In genomic region chr5:158478139-158478538, GRCh38 we compare ENCODE assay signal across 22 cellular contexts.
A peak's percentile ranks its signal among the peaks of the same experiment; 100 is the strongest.
DNase-seq lines count a peak whose midpoint lies in the region; ATAC-seq, FAIRE-seq and TF ChIP-seq lines count a peak whose summit lies in the region.
"Had no signal": no experiment of that assay in that cellular context is flagged by ENCODE, and none has a peak within 500 bp of the region (broad histone marks: within the 10 kb centered on the region; RNA-seq: fewer than 3 reads in every experiment).

No MANE protein-coding gene starts in this region.

- H3K79me2 ChIP-seq in DOHH2 (ENCODE audit: control insufficient read depth, low read length) (no peaks in the 10 kb centered on the region), Loucy (ENCODE audit: insufficient read depth, low read length) (no peaks in the 10 kb centered on the region), endothelial cell of umbilical vein (ENCODE audit: control insufficient read depth, insufficient read depth, low read length) (no peaks in the 10 kb centered on the region)

- no TSS peak for BruUV-seq in endothelial cell of umbilical vein (replicated peaks; lab: Mats Ljungman, UMichigan)

- peaks cover 73% of the 10 kb centered on the region for H3K9me3 ChIP-seq in BLaER1
- peaks cover 4% of the 10 kb centered on the region for H3K9me3 ChIP-seq in DOHH2 (ENCODE audit: control insufficient read depth, insufficient read depth, low read length)
- no peaks in the 10 kb centered on the region for H3K9me3 ChIP-seq in Loucy (ENCODE audit: insufficient read depth, low read depth, low read length)
- H3K9me3 ChIP-seq in endothelial cell of umbilical vein (replicated peaks; ENCODE audit: control insufficient read depth, insufficient read depth, low read length), result no peaks in the 10 kb centered on the region

- H3K4me2 ChIP-seq in BLaER1, result peak overlapping the region; percentile 39
- peak overlapping the region; percentile 28 for H3K4me2 ChIP-seq in DOHH2 (ENCODE audit: low read length)
- no peak overlapping the region for H3K4me2 ChIP-seq in Loucy (ENCODE audit: low read depth, low read length, poor library complexity, severe bottlenecking)
- H3K4me2 ChIP-seq in endothelial cell of umbilical vein (ENCODE audit: insufficient read depth, low read length), result no peak overlapping the region
- H3K4me2 ChIP-seq: GM23338 had no signal

- H3K36me3 ChIP-seq in BLaER1, result peaks cover 15% of the 10 kb centered on the region; the same call in 1 of the 2 replicates
- no peaks in the 10 kb centered on the region for H3K36me3 ChIP-seq in DOHH2 (ENCODE audit: control insufficient read depth, low read length)
- no peaks in the 10 kb centered on the region for H3K36me3 ChIP-seq in Loucy (ENCODE audit: insufficient read depth, low read length)
- H3K36me3 ChIP-seq in endothelial cell of umbilical vein (ENCODE audit: control insufficient read depth in 2 of 2, extremely low read depth in 1 of 2, insufficient read depth in 2 of 2, low read length in 2 of 2), result no peaks in the 10 kb centered on the region

- TF ChIP-seq CTCF in DOHH2 (IDR thresholded peaks at IDR 0.05; ENCODE audit: low read depth, low read length, poor library complexity, severe bottlenecking) (no peak), Loucy (conservative IDR thresholded peaks at IDR 0.05; ENCODE audit: low read length) (no peak), endothelial cell of umbilical vein (IDR thresholded peaks at IDR 0.05; ENCODE audit: extremely low read depth in 1 of 2, insufficient read depth in 1 of 2, low read depth in 1 of 2, low read length in 2 of 2) (no peak), osteocyte (IDR thresholded peaks at IDR 0.05) (no peak)

- no peak overlapping the region for H3K27ac Mint-ChIP-seq in osteocyte (ENCODE audit: unreplicated experiment)
- H3K27ac Mint-ChIP-seq: CD4-positive, CD25-positive, alpha-beta regulatory T cell; CD8-positive, alpha-beta memory T cell; GM23338; HFFc6; IgD-negative memory B cell had no signal

- no peaks in the 10 kb centered on the region for H4K20me1 ChIP-seq in BLaER1
- no peaks in the 10 kb centered on the region for H4K20me1 ChIP-seq in DOHH2 (ENCODE audit: control insufficient read depth, insufficient read depth, low read depth, low read length)
- H4K20me1 ChIP-seq in Loucy (ENCODE audit: insufficient read depth, low read length, poor library complexity, severe bottlenecking), result no peaks in the 10 kb centered on the region
- H4K20me1 ChIP-seq in endothelial cell of umbilical vein (replicated peaks; ENCODE audit: control insufficient read depth, extremely low read depth, insufficient read depth, low read length), result no peaks in the 10 kb centered on the region

- H3K9me2 ChIP-seq in DOHH2 (replicated peaks; ENCODE audit: control insufficient read depth, low read length) (no peaks in the 10 kb centered on the region), Loucy (replicated peaks; ENCODE audit: low read depth, low read length) (no peaks in the 10 kb centered on the region)

- H3K9me1 ChIP-seq in endothelial cell of umbilical vein (replicated peaks; ENCODE audit: control insufficient read depth, extremely low read depth, insufficient read depth, low read length), result no peaks in the 10 kb centered on the region

- CTCF ChIA-PET in endothelial cell of umbilical vein (lab: Charles Lee), result no interaction called here

- no peak for TF ChIP-seq POLR2A in endothelial cell of umbilical vein (IDR thresholded peaks at IDR 0.05; ENCODE audit: low read depth, low read length)

- H3K27ac ChIP-seq in BLaER1 (0 out of 2 replicates have a peak overlapping the region, but pooled peaks have one; percentile 16), DOHH2 (ENCODE audit: low read depth, low read length) (no peak overlapping the region), endothelial cell of umbilical vein (ENCODE audit: insufficient read depth, low read depth, low read length) (no peak overlapping the region)

- no peak overlapping the region for H3K4me3 ChIP-seq in BLaER1
- H3K4me3 ChIP-seq in DOHH2 (ENCODE audit: low read length), result peak overlapping the region; percentile 9; the same call in 1 of the 2 replicates
- no peak overlapping the region for H3K4me3 ChIP-seq in Loucy (ENCODE audit: low read length, poor library complexity, severe bottlenecking)
- H3K4me3 ChIP-seq in endothelial cell of umbilical vein (replicated peaks in 1 of 3; ENCODE audit: insufficient read depth in 1 of 3, low read depth in 1 of 3, low read length in 3 of 3), result no peak overlapping the region
- H3K4me3 ChIP-seq: GM23338 had no signal

- H3K4me1 Mint-ChIP-seq in osteocyte (ENCODE audit: unreplicated experiment), result peaks cover 21% of the 10 kb centered on the region
- H3K4me1 Mint-ChIP-seq: CD8-positive, alpha-beta memory T cell had no signal

- H3K27me3 ChIP-seq in BLaER1, result no peaks in the 10 kb centered on the region
- no peaks in the 10 kb centered on the region for H3K27me3 ChIP-seq in DOHH2 (ENCODE audit: control insufficient read depth, low read length)
- no peaks in the 10 kb centered on the region for H3K27me3 ChIP-seq in Loucy (ENCODE audit: insufficient read depth, low read length, poor library complexity, severe bottlenecking)
- H3K27me3 ChIP-seq in endothelial cell of umbilical vein (ENCODE audit: control insufficient read depth in 2 of 2, insufficient read depth in 2 of 2, low read length in 2 of 2), result no peaks in the 10 kb centered on the region

- H2AFZ ChIP-seq in Loucy (ENCODE audit: low read length) (0 out of 2 replicates have a peak overlapping the region, but pooled peaks have one; percentile 39), endothelial cell of umbilical vein (ENCODE audit: low read depth, low read length) (no peak overlapping the region)
- H2AFZ ChIP-seq: GM23338 had no signal

- dilution Hi-C loops in endothelial cell of umbilical vein (cut with MboI; ENCODE audit: extremely low pct_ligation_motif_present, low sequenced_read_pairs), result no loop called here

- H3K36me3 Mint-ChIP-seq in osteocyte (ENCODE audit: unreplicated experiment), result no peaks in the 10 kb centered on the region
- H3K36me3 Mint-ChIP-seq: CD4-positive, CD25-positive, alpha-beta regulatory T cell; CD8-positive, alpha-beta memory T cell had no signal

- POLR2A ChIA-PET in endothelial cell of umbilical vein (lab: Charles Lee), result no interaction called here

- H3K4me1 ChIP-seq in BLaER1 (peaks cover 38% of the 10 kb centered on the region), DOHH2 (ENCODE audit: control insufficient read depth, low read length) (peaks cover 19% of the 10 kb centered on the region), Loucy (ENCODE audit: insufficient read depth, low read length, poor library complexity, severe bottlenecking) (peaks cover 13% of the 10 kb centered on the region), endothelial cell of umbilical vein (ENCODE audit: control insufficient read depth, extremely low read depth, insufficient read depth, low read length) (no peaks in the 10 kb centered on the region)

- no peaks in the 10 kb centered on the region for H3F3A ChIP-seq in DOHH2 (ENCODE audit: control insufficient read depth, insufficient read depth)
- H3F3A ChIP-seq in Loucy (ENCODE audit: low read depth), result no peaks in the 10 kb centered on the region

- intact Hi-C loops in endothelial cell of umbilical vein (cut with micrococcal nuclease), result no loop called here

- no peak for FAIRE-seq in endothelial cell of umbilical vein (lab: Jason Lieb, UNC)
- FAIRE-seq: GM19239, H54, HTR-8/SVneo had no signal

- no peaks in the 10 kb centered on the region for H3K9me3 Mint-ChIP-seq in osteocyte (ENCODE audit: unreplicated experiment)
- H3K9me3 Mint-ChIP-seq: GM23338, HFFc6, IgD-negative memory B cell had no signal

- no peak for DNase-seq in endothelial cell of umbilical vein (ENCODE audit: low read depth, low spot score)
- no peak for DNase-seq in DMS 273 (lab: John Stamatoyannopoulos, UW; ENCODE audit: unreplicated experiment)
- no peak for DNase-seq in NCI-H1092 treated with DMSO at 0.1 percent for 48 hours (lab: John Stamatoyannopoulos, UW)
- DNase-seq in osteocyte (ENCODE audit: extremely low spot score, unreplicated experiment), result no peak
- DNase-seq: 8988T; C1 segment of cervical spinal cord; CD4-positive, CD25-positive, alpha-beta regulatory T cell; CD8-positive, alpha-beta memory T cell; COR-L47; GF-D8; HCEC 1CT; HFFc6; KG1 had no signal

- ATAC-seq in HG02973 (IDR thresholded peaks at IDR 0.05; ENCODE audit: unreplicated experiment), result no peak
- ATAC-seq: GM23338 had no signal

- no peak overlapping the region for H3K9ac ChIP-seq in BLaER1
- no peak overlapping the region for H3K9ac ChIP-seq in Loucy (ENCODE audit: low read depth, low read length, poor library complexity, severe bottlenecking)
- H3K9ac ChIP-seq in endothelial cell of umbilical vein (replicated peaks; ENCODE audit: extremely low read depth, insufficient read depth, low read length), result no peak overlapping the region

- H3K4me3 Mint-ChIP-seq in osteocyte (ENCODE audit: unreplicated experiment), result no peak overlapping the region
- H3K4me3 Mint-ChIP-seq: CD4-positive, CD25-positive, alpha-beta regulatory T cell; CD8-positive, alpha-beta memory T cell; GM23338; HFFc6; IgD-negative memory B cell had no signal

- peaks cover 7% of the 10 kb centered on the region for H3K27me3 Mint-ChIP-seq in osteocyte (ENCODE audit: unreplicated experiment)

TF ChIP-seq in endothelial cell of umbilical vein, 7 proteins besides CTCF, POLR2A, EP300 and RAD21:
- TF ChIP-seq FOS (IDR thresholded peaks at IDR 0.05; ENCODE audit: borderline replicate concordance, insufficient read depth, low read length) (no peak), MAX (IDR thresholded peaks at IDR 0.05; ENCODE audit: insufficient read depth, insufficient read length) (peak; percentile 16)

Comparison
In these comparisons a context has a peak if more than half of its experiments do, and no peak if none do; other contexts are left out.
1. H3K4me2 ChIP-seq: peak in BLaER1 (single experiment) and DOHH2 (single experiment); none in Loucy (single experiment) and endothelial cell of umbilical vein (single experiment).